1 cellular context compared by ENCODE assay signal in the genomic region with DNA sequence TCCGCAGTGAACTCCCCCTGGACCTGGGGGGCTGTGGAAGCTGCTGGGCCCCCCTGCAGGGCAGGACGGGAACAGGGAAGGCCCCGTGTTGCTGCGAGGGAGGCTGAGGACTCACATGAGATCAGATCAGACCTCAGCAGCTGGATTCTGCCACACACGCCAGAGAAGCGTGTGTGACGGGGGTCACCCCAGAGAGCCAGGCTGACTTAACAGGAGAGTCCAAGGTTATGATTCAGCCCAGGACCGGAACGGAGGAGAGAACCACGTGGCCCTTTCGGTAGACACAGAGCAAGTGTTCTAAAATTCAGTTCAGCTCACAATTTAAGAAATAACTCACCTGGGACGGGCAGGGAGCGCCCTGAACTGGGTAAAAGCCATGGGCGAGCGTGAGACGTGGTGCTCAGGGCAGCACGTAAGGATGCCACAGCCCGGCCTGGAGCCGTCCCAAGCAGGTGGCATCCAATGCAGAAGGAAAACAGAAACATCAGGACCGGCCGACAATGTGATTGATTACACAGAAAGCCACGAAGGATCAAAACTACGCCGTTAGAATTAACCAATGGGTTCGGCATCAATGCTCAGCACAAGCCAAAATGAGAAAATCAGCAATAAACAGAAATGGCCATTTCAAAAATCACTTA.
TF ChIP-seq lines count a peak whose summit lies in the region.

No MANE protein-coding gene starts in this region.

TF ChIP-seq in K562, 482 proteins besides CTCF, POLR2A, EP300 and RAD21:
- TF ChIP-seq ZNF316 (IDR thresholded peaks at IDR 0.05) (peak; percentile 12; the same call in 1 of the 2 replicates), ERF (CRISPR knock-in tag; IDR thresholded peaks at IDR 0.05) (no peak), SIRT6 (IDR thresholded peaks at IDR 0.05; ENCODE audit: low read depth, low read length) (no peak)
- TF ChIP-seq, protein P1, sequence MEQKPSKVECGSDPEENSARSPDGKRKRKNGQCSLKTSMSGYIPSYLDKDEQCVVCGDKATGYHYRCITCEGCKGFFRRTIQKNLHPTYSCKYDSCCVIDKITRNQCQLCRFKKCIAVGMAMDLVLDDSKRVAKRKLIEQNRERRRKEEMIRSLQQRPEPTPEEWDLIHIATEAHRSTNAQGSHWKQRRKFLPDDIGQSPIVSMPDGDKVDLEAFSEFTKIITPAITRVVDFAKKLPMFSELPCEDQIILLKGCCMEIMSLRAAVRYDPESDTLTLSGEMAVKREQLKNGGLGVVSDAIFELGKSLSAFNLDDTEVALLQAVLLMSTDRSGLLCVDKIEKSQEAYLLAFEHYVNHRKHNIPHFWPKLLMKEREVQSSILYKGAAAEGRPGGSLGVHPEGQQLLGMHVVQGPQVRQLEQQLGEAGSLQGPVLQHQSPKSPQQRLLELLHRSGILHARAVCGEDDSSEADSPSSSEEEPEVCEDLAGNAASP (IDR thresholded peaks at IDR 0.05): no peak
- TF ChIP-seq, protein P2, sequence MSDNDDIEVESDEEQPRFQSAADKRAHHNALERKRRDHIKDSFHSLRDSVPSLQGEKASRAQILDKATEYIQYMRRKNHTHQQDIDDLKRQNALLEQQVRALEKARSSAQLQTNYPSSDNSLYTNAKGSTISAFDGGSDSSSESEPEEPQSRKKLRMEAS (CRISPR knock-in tag; IDR thresholded peaks at IDR 0.05): peak; percentile 44; the same call in 1 of the 2 replicates
- TF ChIP-seq, protein P3, sequence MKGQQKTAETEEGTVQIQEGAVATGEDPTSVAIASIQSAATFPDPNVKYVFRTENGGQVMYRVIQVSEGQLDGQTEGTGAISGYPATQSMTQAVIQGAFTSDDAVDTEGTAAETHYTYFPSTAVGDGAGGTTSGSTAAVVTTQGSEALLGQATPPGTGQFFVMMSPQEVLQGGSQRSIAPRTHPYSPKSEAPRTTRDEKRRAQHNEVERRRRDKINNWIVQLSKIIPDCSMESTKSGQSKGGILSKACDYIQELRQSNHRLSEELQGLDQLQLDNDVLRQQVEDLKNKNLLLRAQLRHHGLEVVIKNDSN (CRISPR knock-in tag; IDR thresholded peaks at IDR 0.05): peak; percentile 67
TF ChIP-seq in K562: peak in this region for 3.
